Comparison of ENCODE assay signal across 8 cellular contexts in genomic region chrX:153968754-153969124, GRCh38. TPM values are rescaled to one million over a fixed set of nuclear protein-coding genes. Genes with fewer than 3 reads are reported as not detected.
DNase-seq lines count a peak whose midpoint lies in the region; ATAC-seq and TF ChIP-seq lines count a peak whose summit lies in the region.

No MANE protein-coding gene starts in this region.

- no peaks in the 10 kb centered on the region for H3K9me3 Mint-ChIP-seq in neural crest cell

- H3K36me3 Mint-ChIP-seq in neural crest cell (ENCODE audit: low read depth) = peaks cover 6% of the 10 kb centered on the region

- H3K4me3 Mint-ChIP-seq in neural crest cell = peak overlapping the region; percentile 98

- H3K4me3 ChIP-seq in Peyer's patch = peak overlapping the region; percentile 70 to 85 (median 79)

- TF ChIP-seq CTCF in Peyer's patch (IDR thresholded peaks at IDR 0.05) = no peak
- no peak for TF ChIP-seq CTCF in neural crest cell (conservative IDR thresholded peaks at IDR 0.05)

- no peaks in the 10 kb centered on the region for H3K27me3 ChIP-seq in Peyer's patch

- H3K27ac Mint-ChIP-seq in neural crest cell (ENCODE audit: unreplicated experiment) = no peak overlapping the region

- H3K4me1 Mint-ChIP-seq in neural crest cell = peaks cover 41% of the 10 kb centered on the region

- H3K9me3 ChIP-seq in Peyer's patch = no peaks in the 10 kb centered on the region

- peak overlapping the region; percentile 99 to 100 (median 99) for H3K27ac ChIP-seq in Peyer's patch
- peak overlapping the region; percentile 85 for H3K27ac ChIP-seq in cingulate gyrus (ENCODE audit: low read depth, low read length)

- H3K36me3 ChIP-seq in Peyer's patch = peaks cover 0 to 2% (median 0%) of the 10 kb centered on the region in 3 donors

- peaks cover 7% of the 10 kb centered on the region for H3K27me3 Mint-ChIP-seq in neural crest cell (ENCODE audit: low read depth)

- DNase-seq in NCI-H2227 (lab: John Stamatoyannopoulos, UW; ENCODE audit: unreplicated experiment) (peak; percentile 54), NCI-H2227 treated with DMSO at 0.1 percent for 48 hours (lab: John Stamatoyannopoulos, UW) (no peak), Peyer's patch (peak in 2 of 3 donors; percentile 61 to 76), neural crest cell (ENCODE audit: low read depth, low spot score) (no peak)

- TF ChIP-seq POLR2A in Peyer's patch (IDR thresholded peaks at IDR 0.05) = no peak

- H3K4me1 ChIP-seq in Peyer's patch = peaks cover 0 to 45% (median 15%) of the 10 kb centered on the region in 4 donors

- ATAC-seq in GM19467 (IDR thresholded peaks at IDR 0.05; ENCODE audit: unreplicated experiment) (no peak), GM18502 (IDR thresholded peaks at IDR 0.05; ENCODE audit: poor library complexity, unreplicated experiment) (no peak), GM19397 (IDR thresholded peaks at IDR 0.05; ENCODE audit: unreplicated experiment) (no peak)

RNA-seq across cellular contexts. Expression of gene HCFC1, which starts 2.9 kb away (rescaled TPM):
- 10 to 100 TPM; 44.1 to 70.6 (median 55.6) TPM for total RNA-seq in Peyer's patch
- total RNA-seq in neural crest cell = 168 and 173 TPM in 2 replicates

RNA-seq across cellular contexts. Expression of gene TMEM187, which starts 3.8 kb away (rescaled TPM):
- total RNA-seq in Peyer's patch = 10 to 100 TPM; 10.7 to 32.6 (median 12.8) TPM
- 8.0 and 14.0 TPM in 2 replicates for total RNA-seq in neural crest cell

RNA-seq across cellular contexts. Expression of gene RENBP, which starts 24.3 kb away (rescaled TPM):
- 10 to 100 TPM in 2 of 4 donors, 1 to 10 TPM in 2; 4.9 to 13.3 (median 9.4) TPM for total RNA-seq in Peyer's patch
- 11.4 and 11.8 TPM in 2 replicates for total RNA-seq in neural crest cell

RNA-seq across cellular contexts. Expression of gene NAA10, which starts 33.9 kb away (rescaled TPM):
- total RNA-seq in Peyer's patch (100 to 1,000 TPM in 1 of 4 donors, 10 to 100 TPM in 3; 32.9 to 118 (median 54.1) TPM), neural crest cell (116 and 124 TPM in 2 replicates)

RNA-seq across cellular contexts. Expression of gene ARHGAP4, which starts 42.7 kb away (rescaled TPM):
- total RNA-seq in Peyer's patch (100 to 1,000 TPM in 1 of 4 donors, 10 to 100 TPM in 3; 23.6 to 211 (median 57.6) TPM), neural crest cell (10.2 and 10.7 TPM in 2 replicates)

Comparison
In these comparisons a context has a peak if more than half of its experiments do, and no peak if none do; other contexts are left out.
1. DNase-seq: peak in NCI-H2227 (single experiment) and Peyer's patch (2 of 3); none in NCI-H2227 treated with DMSO at 0.1 percent for 48 hours (single experiment) and neural crest cell (single experiment).